Comparison of ENCODE assay signal across 21 cellular contexts in the genomic region with DNA sequence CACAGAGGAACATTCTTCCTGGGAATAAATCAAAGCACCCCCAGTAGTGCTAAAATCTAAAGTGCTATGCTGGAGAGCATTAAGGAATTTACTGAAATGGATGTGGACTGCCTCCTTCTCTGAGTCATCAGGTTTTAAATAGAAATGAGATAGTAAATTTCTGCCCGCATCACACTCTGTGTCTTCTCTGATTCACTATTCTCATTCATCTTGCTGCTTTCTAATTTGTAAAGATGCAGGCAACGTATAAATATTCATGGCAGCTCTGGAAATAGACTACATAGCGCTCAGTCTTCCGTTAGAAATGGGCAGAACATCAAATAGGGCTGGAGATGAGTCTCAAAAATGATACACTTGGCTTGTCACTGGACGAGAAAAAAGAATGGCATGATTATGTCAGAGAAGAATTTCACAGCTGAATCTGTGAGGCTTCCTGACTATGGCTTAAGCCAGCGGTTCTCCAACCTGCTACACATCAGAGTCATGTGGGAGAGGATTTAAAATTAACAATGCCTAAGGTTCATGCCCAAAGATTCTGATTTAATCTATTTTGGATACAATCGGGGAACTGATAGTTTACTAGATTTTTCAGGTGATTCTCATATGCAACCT.
DNase-seq lines count a peak whose midpoint lies in the region; ATAC-seq and TF ChIP-seq lines count a peak whose summit lies in the region.
"Had no signal": no experiment of that assay in that cellular context is flagged by ENCODE, and none has a peak within 500 bp of the region (broad histone marks: within the 10 kb centered on the region; RNA-seq: fewer than 3 reads in every experiment).

No MANE protein-coding gene starts in this region.

- H3K27me3 ChIP-seq in MG63 (no peaks in the 10 kb centered on the region), mesendoderm (ENCODE audit: insufficient read depth, low read length, poor library complexity) (no peaks in the 10 kb centered on the region)
- H3K27me3 ChIP-seq: left lung had no signal

- no peak overlapping the region for H3K23ac ChIP-seq in mesendoderm (ENCODE audit: low read length)

- H2BK120ac ChIP-seq in mesendoderm (ENCODE audit: low read depth, low read length): no peak overlapping the region

- H4K8ac ChIP-seq in mesendoderm (ENCODE audit: low read depth, low read length): no peak overlapping the region

- H3K36me3 ChIP-seq in MG63 (no peaks in the 10 kb centered on the region), mesendoderm (ENCODE audit: control insufficient read depth, insufficient read depth, low read length) (no peaks in the 10 kb centered on the region)
- H3K36me3 ChIP-seq: left lung had no signal

- H3K18ac ChIP-seq in mesendoderm (ENCODE audit: low read length): no peak overlapping the region

- no peak overlapping the region for H2AK5ac ChIP-seq in mesendoderm (ENCODE audit: low read length)

- H3K4ac ChIP-seq in mesendoderm (ENCODE audit: low read depth, low read length): no peak overlapping the region

- TF ChIP-seq CTCF in epithelial cell of proximal tubule (conservative IDR thresholded peaks at IDR 0.05; ENCODE audit: low read depth, low read length): no peak

- in situ Hi-C loops in ACHN (cut with HindIII; ENCODE audit: low pct_ligation_motif_present, low pct_unique_long_range_greater_than_20kb, low sequenced_read_pairs): no loop called here

- H3K4me3 ChIP-seq in MG63 (no peak overlapping the region), epithelial cell of proximal tubule (ENCODE audit: low read depth, low read length) (no peak overlapping the region), mesendoderm (ENCODE audit: low read length) (no peak overlapping the region)
- H3K4me3 ChIP-seq: A549, left lung had no signal

- H3K79me1 ChIP-seq in mesendoderm (ENCODE audit: low read length): no peaks in the 10 kb centered on the region

- H2BK5ac ChIP-seq in mesendoderm (ENCODE audit: low read length): no peak overlapping the region

- no peak overlapping the region for H3K9ac ChIP-seq in mesendoderm (ENCODE audit: low read length)

- no peaks in the 10 kb centered on the region for H3K9me3 ChIP-seq in MG63
- H3K9me3 ChIP-seq: A549, left lung had no signal

- no peak overlapping the region for H3K56ac ChIP-seq in mesendoderm (ENCODE audit: low read length)

- H3K4me1 ChIP-seq in mesendoderm (ENCODE audit: control insufficient read depth, low read depth, low read length): no peaks in the 10 kb centered on the region
- H3K4me1 ChIP-seq: A549, left lung had no signal

- no peak overlapping the region for H3K4me2 ChIP-seq in mesendoderm (ENCODE audit: low read length)
- H3K4me2 ChIP-seq: A549 had no signal

- DNase-seq in ACHN (peak; percentile 66), MG63 (peak; percentile 39), epithelial cell of proximal tubule (ENCODE audit: low read depth) (peak; percentile 38), mesendoderm (peak; percentile 66), DMS153 (lab: John Stamatoyannopoulos, UW) (no peak), COR-L47 (lab: John Stamatoyannopoulos, UW) (no peak)
- DNase-seq: activated CD4-positive, alpha-beta T cell treated with anti-CD3 and anti-CD28 coated beads for 1 hour; activated CD8-positive, alpha-beta memory T cell treated with anti-CD3 and anti-CD28 coated beads, Interleukin-2, amount 10 ng/mL, durations not matched to agents 7 days and 5 days; activated effector memory CD4-positive, alpha-beta T cell treated with Interleukin-2 at 50 U/mL for 16 hours; CD4-positive, alpha-beta memory T cell; cerebellar nuclear complex; effector memory CD4-positive, alpha-beta T cell; left lung; natural killer cell; NCI-H146; NCI-H2227 treated with DMSO at 0.1 percent for 48 hours; SIG-M5; stimulated activated naive CD4-positive, alpha-beta T cell treated with Interleukin-2 at 50 U/mL for 16 hours had no signal

- WGBS in mesendoderm (ENCODE audit: extremely low coverage, insufficient coverage, low lambda C conversion rate): no CpG with 5 or more reads among the region's 7 CpGs

- no peak overlapping the region for H4K5ac ChIP-seq in mesendoderm (ENCODE audit: low read length)

- H3K79me2 ChIP-seq in mesendoderm (ENCODE audit: control insufficient read depth, insufficient read depth, low read length): no peaks in the 10 kb centered on the region

- no peak overlapping the region for H3K27ac ChIP-seq in mesendoderm (ENCODE audit: low read depth, low read length)
- H3K27ac ChIP-seq: A549, left lung had no signal

- no peak overlapping the region for H2BK15ac ChIP-seq in mesendoderm (replicated peaks; ENCODE audit: low read depth)

- no peak for ATAC-seq in GM19395 (IDR thresholded peaks at IDR 0.05; ENCODE audit: unreplicated experiment)
- ATAC-seq in GM19324 (IDR thresholded peaks at IDR 0.05; ENCODE audit: low FRiP score, unreplicated experiment): no peak
- ATAC-seq: A549; activated CD8-positive, alpha-beta memory T cell treated with anti-CD3 and anti-CD28 coated beads, Interleukin-2, amount 10 ng/mL, durations not matched to agents 7 days and 5 days; left lung; natural killer cell had no signal

Comparison
In these comparisons a context has a peak if more than half of its experiments do, and no peak if none do; other contexts are left out.
1. DNase-seq: peak in ACHN (single experiment), MG63 (single experiment), epithelial cell of proximal tubule (single experiment) and mesendoderm (single experiment); none in DMS153 (single experiment) and COR-L47 (single experiment).